16 cellular contexts compared by ENCODE assay signal in the genomic region with DNA sequence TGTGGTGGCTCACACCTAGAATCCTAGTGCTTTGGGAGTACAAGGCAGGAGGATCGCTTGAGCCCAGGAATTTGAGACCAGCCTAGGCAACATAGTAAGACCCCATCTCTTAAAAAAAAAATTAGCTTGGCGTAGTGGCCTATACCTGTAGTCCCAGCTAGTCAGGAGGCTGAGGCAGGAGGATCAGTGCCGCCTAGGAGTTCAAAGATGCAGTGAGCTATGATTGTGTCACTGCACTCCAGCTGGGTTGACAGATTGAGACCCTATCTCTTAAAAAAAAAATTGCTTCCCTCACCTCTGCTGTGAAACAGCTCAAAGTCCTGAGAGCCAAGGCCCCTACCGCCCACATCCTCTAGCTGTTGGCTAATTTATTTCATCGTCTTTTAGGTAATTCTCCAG. TPM values are rescaled to one million over a fixed set of nuclear protein-coding genes. Genes with fewer than 3 reads are reported as not detected.
DNase-seq lines count a peak whose midpoint lies in the region; ATAC-seq and TF ChIP-seq lines count a peak whose summit lies in the region.
"Had no signal": no experiment of that assay in that cellular context is flagged by ENCODE, and none has a peak within 500 bp of the region (broad histone marks: within the 10 kb centered on the region; RNA-seq: fewer than 3 reads in every experiment).

No MANE protein-coding gene starts in this region.

- no peak for DNase-seq in activated CD4-positive, alpha-beta T cell treated with anti-CD3 and anti-CD28 coated beads, Interleukin-2, amount 10 ng/mL, durations not matched to agents 7 days and 5 days
- DNase-seq in activated CD4-positive, alpha-beta T cell treated with anti-CD3 and anti-CD28 coated beads, Interleukin-2, amount 50 U/mL, for 4 hours, result no peak
- DNase-seq in T-helper 17 cell (no peak), dorsolateral prefrontal cortex (peak in 1 of 10 donors; percentile 7), progenitor cell of endocrine pancreas (ENCODE audit: low spot score, unreplicated experiment) (no peak)
- no peak for DNase-seq in activated CD4-positive, CD25-positive, alpha-beta regulatory T cell treated with anti-CD3 and anti-CD28 coated beads, Interleukin-2, amount 50 U/mL, for 72 hours
- no peak for DNase-seq in stimulated activated CD4-positive, alpha-beta T cell treated with anti-CD3 and anti-CD28 coated beads, Interleukin-4, amount 100 ng/mL, for 4 hours
- DNase-seq: activated gamma-delta T cell, hippocampal formation, NCI-H1436, nucleus accumbens had no signal

- H3K4me3 Mint-ChIP-seq in activated CD4-positive, alpha-beta T cell treated with anti-CD3 and anti-CD28 coated beads, Interleukin-2, amount 10 ng/mL, durations not matched to agents 7 days and 5 days, result no peak overlapping the region
- H3K4me3 Mint-ChIP-seq in T-helper 17 cell, result no peak overlapping the region
- H3K4me3 Mint-ChIP-seq in progenitor cell of endocrine pancreas (ENCODE audit: low read depth), result no peak overlapping the region

- no peaks in the 10 kb centered on the region for H3K27me3 ChIP-seq in dorsolateral prefrontal cortex
- H3K27me3 ChIP-seq: suprapubic skin had no signal

- H3K4me3 ChIP-seq in dorsolateral prefrontal cortex, result no peak overlapping the region
- H3K4me3 ChIP-seq: SK-N-MC, suprapubic skin had no signal

- no peak for TF ChIP-seq CTCF in dorsolateral prefrontal cortex (IDR thresholded peaks at IDR 0.05 in 54 of 56, conservative IDR thresholded peaks at IDR 0.05 in 2 of 56; ENCODE audit: low read depth in 1 of 56, partially characterized antibody in 56 of 56)
- TF ChIP-seq CTCF in progenitor cell of endocrine pancreas (IDR thresholded peaks at IDR 0.05; ENCODE audit: unreplicated experiment), result no peak

- intact Hi-C loops in dorsolateral prefrontal cortex (cut with DNase I), result no loop called here

- H3K9me3 ChIP-seq in T-helper 17 cell (ENCODE audit: control insufficient read depth, low read length, poor library complexity, severe bottlenecking), result no peaks in the 10 kb centered on the region
- H3K9me3 ChIP-seq: suprapubic skin had no signal

- POLR2A ChIA-PET in activated CD4-positive, alpha-beta T cell treated with anti-CD3 and anti-CD28 coated beads, Interleukin-2, amount 10 ng/mL, durations not matched to agents 7 days and 5 days (lab: Charles Lee), result no interaction called here

- H3K9me3 Mint-ChIP-seq in activated CD4-positive, alpha-beta T cell treated with anti-CD3 and anti-CD28 coated beads, Interleukin-2, amount 10 ng/mL, durations not matched to agents 7 days and 5 days, result no peaks in the 10 kb centered on the region
- H3K9me3 Mint-ChIP-seq in progenitor cell of endocrine pancreas (ENCODE audit: low read depth), result no peaks in the 10 kb centered on the region

- H3K27ac Mint-ChIP-seq in activated CD4-positive, alpha-beta T cell treated with anti-CD3 and anti-CD28 coated beads, Interleukin-2, amount 10 ng/mL, durations not matched to agents 7 days and 5 days, result peak overlapping the region; percentile 55
- H3K27ac Mint-ChIP-seq in T-helper 17 cell (peak overlapping the region; percentile 86), progenitor cell of endocrine pancreas (peak overlapping the region; percentile 3)

- H3K36me3 Mint-ChIP-seq in activated CD4-positive, alpha-beta T cell treated with anti-CD3 and anti-CD28 coated beads, Interleukin-2, amount 10 ng/mL, durations not matched to agents 7 days and 5 days (ENCODE audit: low read depth), result peaks cover 56% of the 10 kb centered on the region
- peaks cover 3% of the 10 kb centered on the region for H3K36me3 Mint-ChIP-seq in T-helper 17 cell (ENCODE audit: low read depth)
- H3K36me3 Mint-ChIP-seq in progenitor cell of endocrine pancreas (ENCODE audit: insufficient read depth), result peaks cover 2% of the 10 kb centered on the region

- H3K4me1 Mint-ChIP-seq in activated CD4-positive, alpha-beta T cell treated with anti-CD3 and anti-CD28 coated beads, Interleukin-2, amount 10 ng/mL, durations not matched to agents 7 days and 5 days, result peaks cover 45% of the 10 kb centered on the region
- H3K4me1 Mint-ChIP-seq in T-helper 17 cell (peaks cover 45% of the 10 kb centered on the region), progenitor cell of endocrine pancreas (ENCODE audit: low read depth) (no peaks in the 10 kb centered on the region)

- peak overlapping the region in 52 of 59 donors; percentile 1 to 83 (median 59) for H3K27ac ChIP-seq in dorsolateral prefrontal cortex
- H3K27ac ChIP-seq: KMS-11, SK-N-MC, suprapubic skin had no signal

- H3K27me3 Mint-ChIP-seq in activated CD4-positive, alpha-beta T cell treated with anti-CD3 and anti-CD28 coated beads, Interleukin-2, amount 10 ng/mL, durations not matched to agents 7 days and 5 days, result no peaks in the 10 kb centered on the region
- H3K27me3 Mint-ChIP-seq in T-helper 17 cell (no peaks in the 10 kb centered on the region), progenitor cell of endocrine pancreas (no peaks in the 10 kb centered on the region)

- ATAC-seq in T-helper 17 cell, result no peak
- ATAC-seq in GM19467 (IDR thresholded peaks at IDR 0.05; ENCODE audit: unreplicated experiment), result no peak
- ATAC-seq: esophagus mucosa had no signal

- CTCF ChIA-PET in activated CD4-positive, alpha-beta T cell treated with anti-CD3 and anti-CD28 coated beads, Interleukin-2, amount 10 ng/mL, durations not matched to agents 7 days and 5 days (lab: Charles Lee), result interaction anchor here (2.5 kb wide), 1 partner anchor 18 kb away, joined by 12 read pairs; a partner anchor contains a TSS

RNA-seq across cellular contexts. Expression of a gene that starts 10.2 kb away (rescaled TPM):
- 100 to 1,000 TPM; 144 to 147 TPM for total RNA-seq in activated CD4-positive, alpha-beta T cell treated with anti-CD3 and anti-CD28 coated beads, Interleukin-2, amount 10 ng/mL, durations not matched to agents 7 days and 5 days
- total RNA-seq in T-helper 17 cell (100 to 1,000 TPM; 122 to 123 TPM), dorsolateral prefrontal cortex (100 to 1,000 TPM in 5 of 120 experiments, 10 to 100 TPM in 115; 12.7 to 127 (median 41.9) TPM), progenitor cell of endocrine pancreas (42.5 and 46.0 TPM in 2 replicates)

RNA-seq across cellular contexts. Expression of a gene that starts 17.2 kb away (rescaled TPM):
- total RNA-seq in activated CD4-positive, alpha-beta T cell treated with anti-CD3 and anti-CD28 coated beads, Interleukin-2, amount 10 ng/mL, durations not matched to agents 7 days and 5 days, result 100 to 1,000 TPM in 1 of 2 experiments, 10 to 100 TPM in 1; 79.9 to 101 TPM
- total RNA-seq in T-helper 17 cell, result 100 to 1,000 TPM; 159 to 164 TPM
- total RNA-seq in dorsolateral prefrontal cortex, result 100 to 1,000 TPM; 121 to 278 (median 183) TPM
- total RNA-seq in progenitor cell of endocrine pancreas, result 67.5 and 71.9 TPM in 2 replicates

Comparison
In these comparisons a context has a peak if more than half of its experiments do, and no peak if none do; other contexts are left out.
1. H3K27ac Mint-ChIP-seq: peak in every context shown above with its lines; median percentile 86 in T-helper 17 cell; 55 in activated CD4-positive, alpha-beta T cell treated with anti-CD3 and anti-CD28 coated beads, Interleukin-2, amount 10 ng/mL, durations not matched to agents 7 days and 5 days; 3 in progenitor cell of endocrine pancreas.